Comparison of ENCODE assay signal across 12 cellular contexts in the genomic region with DNA sequence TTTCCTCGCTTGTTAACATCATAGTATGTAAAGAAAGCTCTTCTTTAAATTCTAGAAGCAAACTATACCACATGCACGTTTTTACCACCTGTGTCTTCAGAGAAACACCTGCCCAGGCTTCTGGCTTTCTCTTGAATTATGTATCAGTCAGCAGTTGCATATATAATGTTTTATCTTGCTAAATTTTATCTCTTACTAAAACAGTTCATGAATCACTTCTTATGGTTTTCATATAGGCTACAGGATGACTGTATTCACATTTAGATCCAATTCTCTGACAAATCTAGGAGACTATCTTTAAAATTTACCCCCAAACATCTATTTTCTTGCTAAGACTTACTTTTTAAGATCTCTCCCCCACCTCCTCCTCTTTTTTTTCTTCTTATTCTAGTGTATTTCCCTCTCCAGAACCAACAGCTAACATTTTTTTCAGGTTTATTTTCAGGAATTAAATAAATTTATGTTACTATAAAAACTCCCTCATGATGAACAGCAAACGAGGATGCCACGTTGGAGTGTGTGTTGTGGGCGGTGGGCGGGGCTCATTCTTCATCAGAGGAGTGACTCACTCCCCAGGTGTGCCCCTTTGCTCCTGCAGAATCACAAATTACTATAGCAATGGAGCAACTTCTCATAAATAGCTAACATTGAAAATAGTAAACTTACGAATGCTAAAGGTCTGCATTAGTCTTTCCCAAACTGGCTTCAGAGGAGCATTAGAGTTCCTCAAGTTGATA. TPM values are rescaled to one million over a fixed set of nuclear protein-coding genes. Genes with fewer than 3 reads are reported as not detected.
DNase-seq lines count a peak whose midpoint lies in the region; ATAC-seq lines count a peak whose summit lies in the region.
"Had no signal": no experiment of that assay in that cellular context is flagged by ENCODE, and none has a peak within 500 bp of the region (broad histone marks: within the 10 kb centered on the region; RNA-seq: fewer than 3 reads in every experiment).

No MANE protein-coding gene starts in this region.

- H3K36me3 Mint-ChIP-seq in activated naive CD8-positive, alpha-beta T cell treated with anti-CD3 and anti-CD28 coated beads for 36 hours = no peaks in the 10 kb centered on the region

- H3K27me3 Mint-ChIP-seq in activated naive CD8-positive, alpha-beta T cell treated with anti-CD3 and anti-CD28 coated beads for 36 hours = peaks cover 5% of the 10 kb centered on the region

- no peak overlapping the region for H3K4me3 Mint-ChIP-seq in activated naive CD8-positive, alpha-beta T cell treated with anti-CD3 and anti-CD28 coated beads for 36 hours
- H3K4me3 Mint-ChIP-seq: B cell had no signal

- peaks cover 14% of the 10 kb centered on the region for H3K4me1 Mint-ChIP-seq in activated naive CD8-positive, alpha-beta T cell treated with anti-CD3 and anti-CD28 coated beads for 36 hours
- H3K4me1 Mint-ChIP-seq: B cell had no signal

- peaks cover 2% of the 10 kb centered on the region for H3K9me3 Mint-ChIP-seq in activated naive CD8-positive, alpha-beta T cell treated with anti-CD3 and anti-CD28 coated beads for 36 hours

- peak; percentile 20 for DNase-seq in COLO668 (lab: John Stamatoyannopoulos, UW; ENCODE audit: unreplicated experiment)
- peak; percentile 66 for DNase-seq in RPMI8226
- DNase-seq in activated naive CD8-positive, alpha-beta T cell treated with anti-CD3 and anti-CD28 coated beads for 36 hours = peak; percentile 49
- peak; percentile 46 to 59 for DNase-seq in stimulated activated CD4-positive, alpha-beta T cell treated with anti-CD3 and anti-CD28 coated beads, Interleukin-1b, Interleukin-23, amount 100 ng/mL, for 4 hours (ENCODE audit: low read depth in 2 of 2)
- DNase-seq in NCI-H2227 treated with DMSO at 0.1 percent for 48 hours (lab: John Stamatoyannopoulos, UW) = no peak
- DNase-seq in NOMO-1 treated with dmso at 0.1 percent for 144 hours (lab: John Stamatoyannopoulos, UW; ENCODE audit: unreplicated experiment) = no peak
- DNase-seq: colonic mucosa, Peyer's patch, right lobe of liver had no signal

- no peak overlapping the region for H3K27ac Mint-ChIP-seq in activated naive CD8-positive, alpha-beta T cell treated with anti-CD3 and anti-CD28 coated beads for 36 hours
- H3K27ac Mint-ChIP-seq: B cell had no signal

- ATAC-seq in HG03135 (IDR thresholded peaks at IDR 0.05; ENCODE audit: unreplicated experiment) = no peak
- ATAC-seq in GM18520 (IDR thresholded peaks at IDR 0.05; ENCODE audit: unreplicated experiment) = no peak

RNA-seq across cellular contexts. Expression of a gene that starts 11.8 kb away (rescaled TPM):
- total RNA-seq in activated naive CD8-positive, alpha-beta T cell treated with anti-CD3 and anti-CD28 coated beads for 36 hours = under 1 TPM; 0.76 to 0.78 TPM

Comparison
In these comparisons a context has a peak if more than half of its experiments do, and no peak if none do; other contexts are left out.
1. DNase-seq: peak in COLO668 (single experiment), RPMI8226 (single experiment), activated naive CD8-positive, alpha-beta T cell treated with anti-CD3 and anti-CD28 coated beads for 36 hours (single experiment) and stimulated activated CD4-positive, alpha-beta T cell treated with anti-CD3 and anti-CD28 coated beads, Interleukin-1b, Interleukin-23, amount 100 ng/mL, for 4 hours (2 of 2); none in NCI-H2227 treated with DMSO at 0.1 percent for 48 hours (single experiment) and NOMO-1 treated with dmso at 0.1 percent for 144 hours (single experiment).